ENCODE assay signal across 9 cellular contexts in genomic region chr1:109910963-109911798, GRCh38. TPM values are rescaled to one million over a fixed set of nuclear protein-coding genes. Genes with fewer than 3 reads are reported as not detected.
DNase-seq lines count a peak whose midpoint lies in the region; ATAC-seq, FAIRE-seq and TF ChIP-seq lines count a peak whose summit lies in the region.
"Had no signal": no experiment of that assay in that cellular context is flagged by ENCODE, and none has a peak within 500 bp of the region (broad histone marks: within the 10 kb centered on the region; RNA-seq: fewer than 3 reads in every experiment).

No MANE protein-coding gene starts in this region.

- H3K27me3 ChIP-seq in GM12878 (replicated peaks in 1 of 2; ENCODE audit: control insufficient read depth in 2 of 2, insufficient read depth in 2 of 2, low read length in 1 of 2): no peaks in the 10 kb centered on the region
- H3K27me3 ChIP-seq in subcutaneous abdominal adipose tissue (ENCODE audit: control insufficient read depth in 5 of 5, insufficient read depth in 4 of 5, low read length in 5 of 5): no peaks in the 10 kb centered on the region

- TSS peak; percentile 65 for BruUV-seq in GM12878 (replicated peaks; lab: Mats Ljungman, UMichigan)

- peak; percentile 35 for DNase-seq in GM12865 (ENCODE audit: low read depth)
- no peak for DNase-seq in NB4 (ENCODE audit: low read depth)
- DNase-seq in GM12878 (ENCODE audit: low read depth, low spot score): no peak
- DNase-seq in left colon: peak in 1 of 2 donors; percentile 42
- DNase-seq in NCI-H774 (lab: John Stamatoyannopoulos, UW): no peak

- SMC1A ChIA-PET in GM12878 (lab: Charles Lee; ENCODE audit: uncharacterized antibody, unreplicated experiment): interaction anchor here (1.0 to 2.3 kb wide), 6 partner anchors 9 to 89 kb away, joined by 3 to 10 read pairs (median 3); no protein-coding TSS in a partner anchor

- ATAC-seq in GM12878: peak; percentile 30
- ATAC-seq in left colon: peak; percentile 53
- ATAC-seq in HG03196 (IDR thresholded peaks at IDR 0.05; ENCODE audit: unreplicated experiment): no peak
- no peak for ATAC-seq in HG03378 (IDR thresholded peaks at IDR 0.05; ENCODE audit: unreplicated experiment)

- TF ChIP-seq RAD21 in GM12878 (IDR thresholded peaks at IDR 0.05; ENCODE audit: insufficient read depth, low read depth, low read length): no peak

- TF ChIP-seq CTCF in GM12865 (IDR thresholded peaks at IDR 0.05; ENCODE audit: insufficient read depth, low read depth, low read length, missing control alignments) (no peak), NB4 (IDR thresholded peaks at IDR 0.05; ENCODE audit: low read depth, low read length) (no peak), GM12878 (IDR thresholded peaks at IDR 0.05 in 2 of 3, conservative IDR thresholded peaks at IDR 0.05 in 1 of 3; ENCODE audit: control insufficient read depth in 2 of 3, extremely low read depth in 1 of 3, insufficient read depth in 1 of 3, low read depth in 3 of 3, low read length in 3 of 3) (no peak)

- POLR2A ChIA-PET in GM12878 (lab: Charles Lee): interaction anchor here (0.6 to 1.3 kb wide), 3 partner anchors 16 to 1691 kb away, joined by 4 to 6 read pairs (median 6); no protein-coding TSS in a partner anchor

- peak overlapping the region; percentile 64 for H3K27ac ChIP-seq in GM12878 (ENCODE audit: control insufficient read depth, insufficient read depth)
- peak overlapping the region; percentile 88 for H3K27ac ChIP-seq in subcutaneous abdominal adipose tissue (ENCODE audit: low read depth, low read length)
- H3K27ac ChIP-seq: SK-N-MC had no signal

- no peaks in the 10 kb centered on the region for H4K20me1 ChIP-seq in GM12878 (ENCODE audit: control insufficient read depth, insufficient read depth)

- intact Hi-C loops in GM12878 (cut with micrococcal nuclease; ENCODE audit: unreplicated experiment): loop anchor here (5.0 kb wide), 2 partner anchors 71 to 134 kb away; partner anchors contain the start of gene AHCYL1
- intact Hi-C loops in left colon (cut with DNase I, micrococcal nuclease): no loop called here

- 5% methylated on average over 56 of the region's 70 CpGs for WGBS in GM12878 (ENCODE audit: insufficient coverage, insufficient replicate concordance, low lambda C conversion rate, missing lambda C conversion rate)

- H3K79me2 ChIP-seq in GM12878 (ENCODE audit: control insufficient read depth, insufficient read depth, low read length): peaks cover 45% of the 10 kb centered on the region

- H3K9me3 ChIP-seq in GM12878 (replicated peaks; ENCODE audit: control insufficient read depth, insufficient read depth, low read length) (no peaks in the 10 kb centered on the region), subcutaneous abdominal adipose tissue (ENCODE audit: control insufficient read depth in 5 of 5, low read length in 5 of 5) (no peaks in the 10 kb centered on the region)

- FAIRE-seq in GM12878 (lab: Jason Lieb, UNC): no peak

- CTCF ChIA-PET in GM12878 (lab: Yijun Ruan, JAX): interaction anchor here (0.6 to 2.0 kb wide), 4 partner anchors 10 to 134 kb away, joined by 3 to 10 read pairs (median 3); partner anchors contain the start of gene AHCYL1

- H3K4me2 ChIP-seq in GM12878 (ENCODE audit: control insufficient read depth, insufficient read depth): peak overlapping the region; percentile 84

- H3K36me3 ChIP-seq in GM12878 (ENCODE audit: control insufficient read depth in 2 of 2, insufficient read depth in 2 of 2, low read length in 1 of 2) (no peaks in the 10 kb centered on the region; a peak in 1 of 4 replicates), subcutaneous abdominal adipose tissue (ENCODE audit: control insufficient read depth in 5 of 5, insufficient read depth in 5 of 5, low read length in 5 of 5) (peaks cover under 1 to 20% (median 16%) of the 10 kb centered on the region in 5 donors)

- H3K4me1 ChIP-seq in GM12878 (ENCODE audit: control insufficient read depth, insufficient read depth, low read length): peaks cover 12% of the 10 kb centered on the region
- H3K4me1 ChIP-seq in subcutaneous abdominal adipose tissue (ENCODE audit: control insufficient read depth in 5 of 5, insufficient read depth in 5 of 5, low read length in 5 of 5): peaks cover 15 to 74% (median 50%) of the 10 kb centered on the region in 5 donors

- in situ Hi-C loops in GM12878 (cut with MboI): no loop called here

- no peak for TF ChIP-seq EP300 in GM12878 (IDR thresholded peaks at IDR 0.05; ENCODE audit: borderline replicate concordance in 1 of 2, control insufficient read depth in 1 of 2, low read depth in 2 of 2, low read length in 2 of 2)

- RAD21 ChIA-PET in GM12878 (lab: Charles Lee; ENCODE audit: unreplicated experiment): interaction anchor here (0.8 to 1.4 kb wide), 6 partner anchors 14 to 363 kb away, joined by 3 to 10 read pairs (median 3); partner anchors contain the start of genes AHCYL1 and GNAI3

- TF ChIP-seq POLR2A in NB4 (IDR thresholded peaks at IDR 0.05; ENCODE audit: extremely low read depth, insufficient read length): no peak
- peak; percentile 2; the same call in 1 of the 2 replicates for TF ChIP-seq POLR2A in GM12878 (IDR thresholded peaks at IDR 0.05; ENCODE audit: low read depth, low read length)

- H3K4me3 ChIP-seq in GM12865 (ENCODE audit: low read depth, low read length) (peak overlapping the region; percentile 71), NB4 (ENCODE audit: low read depth, low read length) (peak overlapping the region; percentile 62), GM12878 (peak overlapping the region; percentile 76), subcutaneous abdominal adipose tissue (ENCODE audit: low read depth in 1 of 5, low read length in 5 of 5) (peak overlapping the region; percentile 77 to 94 (median 88))
- H3K4me3 ChIP-seq: SK-N-MC had no signal

- peak overlapping the region; percentile 84 for H2AFZ ChIP-seq in GM12878 (ENCODE audit: control insufficient read depth, low read depth, low read length)

- peak overlapping the region; percentile 75 for H3K9ac ChIP-seq in GM12878 (ENCODE audit: control insufficient read depth, insufficient read depth, low read length)
- H3K9ac ChIP-seq in subcutaneous abdominal adipose tissue (ENCODE audit: low read length in 5 of 5): peak overlapping the region; percentile 40 to 89 (median 80)

TF ChIP-seq in GM12878, 131 proteins besides CTCF, POLR2A, EP300 and RAD21 (continues in another document):
- peak; percentile 36 for TF ChIP-seq IKZF1 (conservative IDR thresholded peaks at IDR 0.05)
- TF ChIP-seq TCF12 (IDR thresholded peaks at IDR 0.05; ENCODE audit: low read depth, low read length): 0 out of 2 replicates have a peak, but pooled peaks have one; percentile 1
- TF ChIP-seq CEBPZ (IDR thresholded peaks at IDR 0.05; ENCODE audit: low read depth, low read length): no peak
- TF ChIP-seq POLR2AphosphoS2 (IDR thresholded peaks at IDR 0.05; ENCODE audit: low read depth, low read length): no peak
- peak; percentile 45 for TF ChIP-seq HDAC6 (IDR thresholded peaks at IDR 0.05; ENCODE audit: unreplicated experiment)
- no peak for TF ChIP-seq SUZ12 (IDR thresholded peaks at IDR 0.05; ENCODE audit: unreplicated experiment)
- TF ChIP-seq SIN3A (IDR thresholded peaks at IDR 0.05; ENCODE audit: low read depth, low read length): no peak
- no peak; the same call in 1 of the 2 replicates for TF ChIP-seq DPF2 (IDR thresholded peaks at IDR 0.05)
- TF ChIP-seq GATAD2B (conservative IDR thresholded peaks at IDR 0.05; ENCODE audit: low read depth): no peak
- peak; percentile 25 to 58; a peak in 2 of 4 replicates for TF ChIP-seq BHLHE40 (IDR thresholded peaks at IDR 0.05; ENCODE audit: borderline replicate concordance in 1 of 2, low read depth in 2 of 2, low read length in 1 of 2)
- TF ChIP-seq ZNF207 (IDR thresholded peaks at IDR 0.05; ENCODE audit: borderline replicate concordance): no peak

RNA-seq across cellular contexts. Expression of gene CSF1, which starts 0.5 kb away (rescaled TPM):
- total RNA-seq in GM12878 (2013; cell fraction: nucleolus; rRNA removed): 20.4 and 22.4 TPM in 2 replicates
- total RNA-seq in GM12878 (2014; rRNA removed) (12.6 and 13.6 TPM in 2 replicates), GM12878 (2014; rRNA removed; fragmentation: Illumina TruSeq; extraction: Trizol) (8.2 and 8.5 TPM in 2 replicates), GM12878 (2021) (30.7 and 31.5 TPM in 2 replicates), left colon (10 to 100 TPM in 1 of 2 donors, 1 to 10 TPM in 1; 9.5 to 20.2 TPM)
- polyA plus RNA-seq in GM12878 (2011; ENCODE audit: low read depth): 3.8 TPM
- polyA plus RNA-seq in GM12878 (2011; rRNA removed) (20.0 and 32.4 TPM in 2 replicates), GM12878 (2014; fragmentation: Illumina TruSeq; extraction: Trizol) (7.9 and 12.4 TPM in 2 replicates), GM12878 (2014; fragmentation: Nextera tagmentation; extraction: Ambion mirVana) (1 to 10 TPM; 1.2 to 2.0 TPM), GM12878 (2014; rRNA removed) (20.4 and 21.2 TPM in 2 replicates), GM12878 (2016; fragmentation: Nextera tagmentation; extraction: Ambion mirVana) (10 to 100 TPM; 12.2 to 17.2 TPM)
- 24.3 and 31.2 TPM in 2 replicates for polyA plus RNA-seq in GM12878 (2011; cell fraction: cytosol; rRNA removed)
- polyA plus RNA-seq in GM12878 (2011; cell fraction: nucleus; rRNA removed): 46.1 and 50.0 TPM in 2 replicates
- 9.1 and 14.2 TPM in 2 replicates for polyA plus RNA-seq in GM12878 (2012)
- polyA minus RNA-seq in GM12878 (2011; rRNA and poly(A)+ RNA removed): 17.7 and 19.2 TPM in 2 replicates
- 10.2 and 17.6 TPM in 2 replicates for polyA minus RNA-seq in GM12878 (2011; cell fraction: cytosol; rRNA and poly(A)+ RNA removed)
- 11.1 and 18.2 TPM in 2 replicates for polyA minus RNA-seq in GM12878 (2011; cell fraction: nucleus; rRNA and poly(A)+ RNA removed)

Comparison
In these comparisons a context has a peak if more than half of its experiments do, and no peak if none do; other contexts are left out.
1. ATAC-seq: peak in GM12878 (single experiment) and left colon (single experiment); none in HG03196 (single experiment) and HG03378 (single experiment).
2. Peak in every context shown above with its lines, with median percentiles within 50 percentile points of each other: H3K4me3 ChIP-seq.